19 cellular contexts compared by ENCODE assay signal in the genomic region with DNA sequence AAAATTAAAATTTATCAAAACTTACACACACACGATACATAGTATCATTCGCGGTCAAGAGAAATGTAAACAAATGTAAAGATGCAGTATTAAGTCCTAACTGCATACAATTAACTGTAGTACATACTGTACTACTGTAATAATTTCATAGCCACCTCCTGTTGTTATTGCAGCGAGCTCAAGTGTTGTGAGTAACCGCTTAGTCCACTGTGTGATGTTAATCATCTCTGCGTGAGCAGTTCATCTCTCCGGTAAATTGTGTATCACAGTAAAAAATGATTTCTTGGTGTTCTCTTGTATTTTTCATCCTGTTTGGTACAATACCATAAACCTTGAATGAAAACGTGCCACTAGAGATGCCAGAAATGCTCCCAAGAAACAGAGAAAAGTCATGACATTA.
"Had no signal": no experiment of that assay in that cellular context is flagged by ENCODE, and none has a peak within 500 bp of the region (broad histone marks: within the 10 kb centered on the region; RNA-seq: fewer than 3 reads in every experiment).

No MANE protein-coding gene starts in this region.

- DNase-seq: activated CD4-positive, alpha-beta memory T cell treated with anti-CD3 and anti-CD28 coated beads for 36 hours; activated gamma-delta T cell; activated naive CD8-positive, alpha-beta T cell treated with anti-CD3 and anti-CD28 coated beads, Interleukin-2, amount 10 ng/mL, durations not matched to agents 7 days and 5 days; activated T-cell treated with anti-CD3 and anti-CD28 coated beads, Interleukin-2, amount 50 U/mL, for 4 hours; esophagus squamous epithelium; foreskin melanocyte; heart right ventricle; kidney; left ventricle myocardium superior; pancreas; stimulated activated CD4-positive, alpha-beta T cell treated with anti-CD3 and anti-CD28 coated beads, Interleukin-15, amount 100 ng/mL, for 24 hours; stimulated activated CD4-positive, alpha-beta T cell treated with anti-CD3 and anti-CD28 coated beads, Interleukin-4, amount 100 ng/mL, for 24 hours; stomach; T-cell; T1000 had no signal

- H3K4me3 ChIP-seq: esophagus squamous epithelium, pancreas, stomach, thoracic aorta had no signal

- FAIRE-seq: colon, kidney, pancreas had no signal

- H3K36me3 Mint-ChIP-seq: activated CD4-positive, alpha-beta memory T cell treated with anti-CD3 and anti-CD28 coated beads for 36 hours; activated naive CD8-positive, alpha-beta T cell treated with anti-CD3 and anti-CD28 coated beads, Interleukin-2, amount 10 ng/mL, durations not matched to agents 7 days and 5 days; T-cell had no signal

- H3K27ac Mint-ChIP-seq: activated CD4-positive, alpha-beta memory T cell treated with anti-CD3 and anti-CD28 coated beads for 36 hours; activated naive CD8-positive, alpha-beta T cell treated with anti-CD3 and anti-CD28 coated beads, Interleukin-2, amount 10 ng/mL, durations not matched to agents 7 days and 5 days; T-cell had no signal

- H3K9me3 Mint-ChIP-seq: activated CD4-positive, alpha-beta memory T cell treated with anti-CD3 and anti-CD28 coated beads for 36 hours; activated naive CD8-positive, alpha-beta T cell treated with anti-CD3 and anti-CD28 coated beads, Interleukin-2, amount 10 ng/mL, durations not matched to agents 7 days and 5 days; activated T-cell treated with anti-CD3 and anti-CD28 coated beads, Interleukin-2, amount 50 U/mL, for 4 hours; neural crest cell; T-cell had no signal

- H3K4me3 Mint-ChIP-seq: activated CD4-positive, alpha-beta memory T cell treated with anti-CD3 and anti-CD28 coated beads for 36 hours; activated naive CD8-positive, alpha-beta T cell treated with anti-CD3 and anti-CD28 coated beads, Interleukin-2, amount 10 ng/mL, durations not matched to agents 7 days and 5 days; activated T-cell treated with anti-CD3 and anti-CD28 coated beads, Interleukin-2, amount 50 U/mL, for 4 hours; neural crest cell; T-cell had no signal

- H3K4me1 Mint-ChIP-seq: activated naive CD8-positive, alpha-beta T cell treated with anti-CD3 and anti-CD28 coated beads, Interleukin-2, amount 10 ng/mL, durations not matched to agents 7 days and 5 days had no signal

- H3K36me3 ChIP-seq: esophagus squamous epithelium, heart right ventricle, pancreas, stomach, thoracic aorta had no signal

- H3K27ac ChIP-seq: esophagus squamous epithelium, pancreas, stomach, thoracic aorta, VCaP had no signal

- H3K27me3 ChIP-seq: esophagus squamous epithelium, pancreas, stomach had no signal

- H3K9me3 ChIP-seq: esophagus squamous epithelium, pancreas, stomach, thoracic aorta had no signal
